ENCODE assay signal across 20 cellular contexts in the genomic region with DNA sequence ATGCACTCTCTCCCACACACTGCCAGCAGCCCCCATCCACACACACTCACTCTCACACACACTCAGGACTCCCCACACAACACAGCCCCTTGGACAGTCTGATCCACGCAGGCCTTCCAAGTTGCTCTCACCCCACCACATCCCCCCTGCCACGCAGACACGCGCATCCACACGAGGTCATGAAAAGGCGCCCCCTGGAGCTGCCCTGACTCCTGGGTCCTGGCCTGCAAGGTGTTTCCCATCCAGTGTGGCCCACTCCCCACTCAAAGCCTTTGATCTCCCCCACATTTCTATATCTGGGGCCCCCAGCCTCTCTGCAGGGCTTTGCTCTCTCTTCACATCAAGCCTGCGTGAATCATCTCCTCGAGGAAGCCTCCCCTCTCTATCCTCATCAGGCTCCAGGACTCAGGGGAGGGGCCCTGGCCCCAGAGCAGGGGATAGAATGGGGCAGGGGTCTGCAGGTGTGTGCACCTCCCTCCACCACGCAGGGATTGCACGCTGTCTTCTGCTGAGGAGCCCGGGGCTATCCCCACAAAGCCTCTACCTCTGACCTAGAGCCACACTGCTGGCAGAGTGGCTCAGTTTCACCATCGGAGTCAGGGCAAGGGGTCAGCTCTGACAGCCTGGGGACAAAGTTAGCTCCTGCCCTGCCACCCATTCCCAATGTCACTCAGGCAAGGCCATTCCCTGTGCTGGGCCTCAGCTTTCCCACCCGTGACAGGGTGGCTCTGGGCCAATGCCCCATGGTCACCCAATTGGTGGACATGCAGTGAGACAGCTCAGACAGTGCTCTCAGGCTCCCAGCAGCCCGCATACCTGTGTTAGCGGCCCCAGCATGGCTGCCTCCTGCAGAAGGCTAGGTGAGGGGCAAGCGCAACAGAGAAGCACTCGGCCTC. TPM values are rescaled to one million over a fixed set of nuclear protein-coding genes. Genes with fewer than 3 reads are reported as not detected.
DNase-seq lines count a peak whose midpoint lies in the region; ATAC-seq and TF ChIP-seq lines count a peak whose summit lies in the region.
"Had no signal": no experiment of that assay in that cellular context is flagged by ENCODE, and none has a peak within 500 bp of the region (broad histone marks: within the 10 kb centered on the region; RNA-seq: fewer than 3 reads in every experiment).

No MANE protein-coding gene starts in this region.

- no peaks in the 10 kb centered on the region for H3K36me3 Mint-ChIP-seq in natural killer cell treated with Interleukin-12 subunit alpha and Interleukin-12 subunit beta and Interleukin-15 and Interleukin-18, amount 100 ng/mL, for 72 hours
- no peaks in the 10 kb centered on the region for H3K36me3 Mint-ChIP-seq in natural killer cell
- H3K36me3 Mint-ChIP-seq: CD4-positive, alpha-beta memory T cell; IgD-negative memory B cell had no signal

- intact Hi-C loops in natural killer cell (cut with micrococcal nuclease) (no loop called here), left cardiac atrium (cut with DNase I) (no loop called here), psoas muscle (cut with DNase I) (no loop called here), colonic mucosa (cut with DNase I) (no loop called here)

- peaks cover 9% of the 10 kb centered on the region for H3K4me1 ChIP-seq in psoas muscle
- no peaks in the 10 kb centered on the region for H3K4me1 ChIP-seq in colonic mucosa
- H3K4me1 ChIP-seq: HAP-1, SJSA1 had no signal

- peaks cover 0 to 9% of the 10 kb centered on the region in 2 donors for H3K27me3 Mint-ChIP-seq in natural killer cell treated with Interleukin-12 subunit alpha and Interleukin-12 subunit beta and Interleukin-15 and Interleukin-18, amount 100 ng/mL, for 72 hours
- H3K27me3 Mint-ChIP-seq in natural killer cell (ENCODE audit: low read depth in 2 of 2) = peaks cover 0 to 5% of the 10 kb centered on the region in 2 donors

- H3K9me3 ChIP-seq in psoas muscle = no peaks in the 10 kb centered on the region
- no peaks in the 10 kb centered on the region for H3K9me3 ChIP-seq in colonic mucosa
- H3K9me3 ChIP-seq: HAP-1, MG63, SJSA1 had no signal

- H3K27ac ChIP-seq in psoas muscle (peak overlapping the region; percentile 81), colonic mucosa (no peak overlapping the region)
- H3K27ac ChIP-seq: SJSA1 had no signal

- H3K27me3 ChIP-seq in psoas muscle (ENCODE audit: insufficient read depth in 3 of 3, low read length in 2 of 3) = no peaks in the 10 kb centered on the region
- no peaks in the 10 kb centered on the region for H3K27me3 ChIP-seq in colonic mucosa
- H3K27me3 ChIP-seq: MG63, SJSA1 had no signal

- TF ChIP-seq CTCF in natural killer cell (IDR thresholded peaks at IDR 0.05) (no peak), psoas muscle (IDR thresholded peaks at IDR 0.05) (no peak), colonic mucosa (IDR thresholded peaks at IDR 0.05) (no peak)

- H3K36me3 ChIP-seq in psoas muscle (ENCODE audit: insufficient read depth in 1 of 2, low read depth in 1 of 2) = peaks cover 0 to 6% of the 10 kb centered on the region in 2 donors
- H3K36me3 ChIP-seq in colonic mucosa = no peaks in the 10 kb centered on the region
- H3K36me3 ChIP-seq: HAP-1, MG63, SJSA1 had no signal

- H3K9me3 Mint-ChIP-seq in natural killer cell treated with Interleukin-12 subunit alpha and Interleukin-12 subunit beta and Interleukin-15 and Interleukin-18, amount 100 ng/mL, for 72 hours = no peaks in the 10 kb centered on the region
- H3K9me3 Mint-ChIP-seq in natural killer cell = no peaks in the 10 kb centered on the region
- H3K9me3 Mint-ChIP-seq: CD4-positive, alpha-beta memory T cell; effector memory CD8-positive, alpha-beta T cell; IgD-negative memory B cell had no signal

- WGBS in psoas muscle, 3 donors = 78 to 82% (median 81%) methylated on average over 17 of the region's 17 CpGs

- H3K4me3 ChIP-seq in psoas muscle (no peak overlapping the region), colonic mucosa (no peak overlapping the region)
- H3K4me3 ChIP-seq: HAP-1, lung, MG63, SJSA1 had no signal

- ATAC-seq in natural killer cell treated with Interleukin-12 subunit alpha and Interleukin-12 subunit beta and Interleukin-15 and Interleukin-18, amount 100 ng/mL, for 72 hours = no peak
- ATAC-seq in natural killer cell = no peak
- ATAC-seq in left cardiac atrium = peak in 1 of 2 donors; percentile 42
- no peak for ATAC-seq in psoas muscle
- ATAC-seq: activated CD4-positive, CD25-positive, alpha-beta regulatory T cell treated with anti-CD3 and anti-CD28 coated beads, Interleukin-2, amount 50 U/mL, for 24 hours; effector memory CD8-positive, alpha-beta T cell had no signal

- no peak overlapping the region for H3K9ac ChIP-seq in colonic mucosa (ENCODE audit: low read depth in 2 of 2, low read length in 2 of 2)

- no peak overlapping the region for H3K4me3 Mint-ChIP-seq in natural killer cell treated with Interleukin-12 subunit alpha and Interleukin-12 subunit beta and Interleukin-15 and Interleukin-18, amount 100 ng/mL, for 72 hours
- H3K4me3 Mint-ChIP-seq in natural killer cell = no peak overlapping the region
- H3K4me3 Mint-ChIP-seq: CD4-positive, alpha-beta memory T cell; effector memory CD8-positive, alpha-beta T cell; IgD-negative memory B cell had no signal

- H3K27ac Mint-ChIP-seq in natural killer cell treated with Interleukin-12 subunit alpha and Interleukin-12 subunit beta and Interleukin-15 and Interleukin-18, amount 100 ng/mL, for 72 hours = no peak overlapping the region
- no peak overlapping the region for H3K27ac Mint-ChIP-seq in natural killer cell
- H3K27ac Mint-ChIP-seq: effector memory CD8-positive, alpha-beta T cell; IgD-negative memory B cell had no signal

- H3K4me1 Mint-ChIP-seq in natural killer cell treated with Interleukin-12 subunit alpha and Interleukin-12 subunit beta and Interleukin-15 and Interleukin-18, amount 100 ng/mL, for 72 hours (ENCODE audit: low read depth in 2 of 2) = no peaks in the 10 kb centered on the region
- no peaks in the 10 kb centered on the region for H3K4me1 Mint-ChIP-seq in natural killer cell
- H3K4me1 Mint-ChIP-seq: CD4-positive, alpha-beta memory T cell had no signal

- DNase-seq in natural killer cell treated with Interleukin-12 subunit alpha and Interleukin-12 subunit beta and Interleukin-15 and Interleukin-18, amount 100 ng/mL, for 72 hours (ENCODE audit: low spot score) = peak; percentile 60
- no peak for DNase-seq in natural killer cell
- peak; percentile 12 for DNase-seq in left cardiac atrium
- peak in 1 of 2 donors; percentile 51 for DNase-seq in psoas muscle
- DNase-seq in NCI-H1436 (lab: John Stamatoyannopoulos, UW) = no peak
- no peak for DNase-seq in activated gamma-delta T cell treated with Interleukin-2 at 50 U/mL for 16 hours
- no peak for DNase-seq in colonic mucosa
- DNase-seq in anterior cingulate cortex (lab: John Stamatoyannopoulos, UW) = no peak
- DNase-seq: CD4-positive, alpha-beta memory T cell; cerebellar nuclear complex; effector memory CD8-positive, alpha-beta T cell; GF-D8; MG63 had no signal

RNA-seq across cellular contexts. Expression of gene MYL3, which starts 6.4 kb away (rescaled TPM):
- total RNA-seq in natural killer cell treated with Interleukin-12 subunit alpha and Interleukin-12 subunit beta and Interleukin-15 and Interleukin-18, amount 100 ng/mL, for 72 hours = not detected
- total RNA-seq in natural killer cell (not detected), left cardiac atrium (100 to 1,000 TPM; 157 to 557 TPM), psoas muscle (1,000 to 10,000 TPM in 2 of 4 donors, 100 to 1,000 TPM in 2; 395 to 2,071 (median 1,091) TPM), colonic mucosa (1 to 10 TPM in 1 of 2 donors, not detected in 1; 1.7 TPM)
- 1,000 to 10,000 TPM in 2 of 3 donors, 100 to 1,000 TPM in 1; 555 to 3,091 (median 2,834) TPM for polyA plus RNA-seq in psoas muscle
- total RNA-seq: CD4-positive, alpha-beta memory T cell; glomerular endothelial cell; SJSA1; T-helper 2 cell treated with Interferon-gamma antibody and Interleukin-4, amounts not matched to agents 100 ng/mL and 5 ng/mL, for 36 hours had no signal
- polyA plus RNA-seq: CD4-positive, alpha-beta memory T cell; IgD-negative memory B cell had no signal

RNA-seq across cellular contexts. Expression of gene PTH1R, which starts 20.7 kb away (rescaled TPM):
- not detected for total RNA-seq in natural killer cell treated with Interleukin-12 subunit alpha and Interleukin-12 subunit beta and Interleukin-15 and Interleukin-18, amount 100 ng/mL, for 72 hours
- not detected for total RNA-seq in natural killer cell
- 10 to 100 TPM in 1 of 2 donors, 1 to 10 TPM in 1; 5.4 to 10.0 TPM for total RNA-seq in left cardiac atrium
- total RNA-seq in psoas muscle = 1 to 10 TPM; 1.1 to 5.9 (median 4.1) TPM
- polyA plus RNA-seq in psoas muscle = 1 to 10 TPM; 4.0 to 5.2 (median 4.2) TPM
- total RNA-seq in colonic mucosa = under 1 TPM; 0.69 to 0.86 TPM
- total RNA-seq: CD4-positive, alpha-beta memory T cell; glomerular endothelial cell; SJSA1; T-helper 2 cell treated with Interferon-gamma antibody and Interleukin-4, amounts not matched to agents 100 ng/mL and 5 ng/mL, for 36 hours had no signal
- polyA plus RNA-seq: CD4-positive, alpha-beta memory T cell; IgD-negative memory B cell had no signal

Comparison
In these comparisons a context has a peak if more than half of its experiments do, and no peak if none do; other contexts are left out.
1. DNase-seq: peak in natural killer cell treated with Interleukin-12 subunit alpha and Interleukin-12 subunit beta and Interleukin-15 and Interleukin-18, amount 100 ng/mL, for 72 hours (single experiment) and left cardiac atrium (single experiment); none in natural killer cell (single experiment), NCI-H1436 (single experiment), activated gamma-delta T cell treated with Interleukin-2 at 50 U/mL for 16 hours (single experiment), colonic mucosa (single experiment) and anterior cingulate cortex (0 of 58).
2. RNA of gene MYL3, which starts 6.4 kb away (total RNA-seq): 395 to 2,071 TPM in psoas muscle and 157 to 557 TPM in left cardiac atrium; 1.7 TPM in colonic mucosa, not detected in natural killer cell treated with Interleukin-12 subunit alpha and Interleukin-12 subunit beta and Interleukin-15 and Interleukin-18, amount 100 ng/mL, for 72 hours and not detected in natural killer cell; every median in the first group is over 10 times any median in the second.